23 cellular contexts compared by ENCODE assay signal in the genomic region with DNA sequence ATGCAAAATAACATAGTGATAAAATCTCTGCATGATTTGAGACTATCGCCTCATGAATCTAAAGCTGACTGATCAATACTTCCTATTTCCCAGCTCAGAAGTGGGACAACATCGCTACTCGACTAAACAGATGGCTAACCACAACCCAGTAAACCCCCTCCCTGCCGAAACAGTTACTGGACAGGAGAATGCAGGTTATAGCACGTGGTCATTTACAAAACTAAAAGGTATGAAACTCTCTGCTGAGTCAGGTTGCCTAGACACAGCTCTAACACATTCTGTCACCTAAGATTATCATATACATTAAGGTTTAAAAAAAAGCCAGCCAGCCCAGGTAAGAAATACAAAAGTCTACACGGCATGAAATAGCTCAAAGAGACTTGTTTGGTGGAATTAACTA.
DNase-seq lines count a peak whose midpoint lies in the region; ATAC-seq, FAIRE-seq and TF ChIP-seq lines count a peak whose summit lies in the region.
"Had no signal": no experiment of that assay in that cellular context is flagged by ENCODE, and none has a peak within 500 bp of the region (broad histone marks: within the 10 kb centered on the region; RNA-seq: fewer than 3 reads in every experiment).

No MANE protein-coding gene starts in this region.

- H3K4me2 ChIP-seq in K562 (ENCODE audit: insufficient read depth, low read length) = no peak overlapping the region
- no peak overlapping the region for H3K4me2 ChIP-seq in GM23248 (ENCODE audit: unreplicated experiment)

- H2AFZ ChIP-seq in K562 (ENCODE audit: low read depth, low read length) (no peak overlapping the region), GM23248 (no peak overlapping the region)

- H3K4me3 ChIP-seq in K562 = no peak overlapping the region
- no peak overlapping the region for H3K4me3 ChIP-seq in subcutaneous abdominal adipose tissue (ENCODE audit: low read depth in 1 of 5, low read length in 5 of 5)
- H3K4me3 ChIP-seq in GM23248 = no peak overlapping the region
- H3K4me3 ChIP-seq: right atrium auricular region, upper lobe of right lung had no signal

- H3K27ac ChIP-seq in K562 (ENCODE audit: extremely low read depth, low read depth, low read length) (no peak overlapping the region), subcutaneous abdominal adipose tissue (ENCODE audit: low read depth, low read length) (peak overlapping the region; percentile 11), GM23248 (no peak overlapping the region)
- H3K27ac ChIP-seq: brain microvascular endothelial cell, neutrophil, upper lobe of right lung had no signal

- in situ Hi-C loops in K562 (cut with MboI) (no loop called here), GM23248 (cut with MboI) (no loop called here)

- H3K9me2 ChIP-seq in GM23248 (ENCODE audit: insufficient read depth) = no peaks in the 10 kb centered on the region

- no peak for TF ChIP-seq CTCF in K562 (IDR thresholded peaks at IDR 0.05 in 2 of 3, conservative IDR thresholded peaks at IDR 0.05 in 1 of 3; ENCODE audit: insufficient read depth in 2 of 3, low read depth in 1 of 3, low read length in 3 of 3)

- no peak for TF ChIP-seq RAD21 in K562 (CRISPR knock-in tag; conservative IDR thresholded peaks at IDR 0.05 in 1 of 2, IDR thresholded peaks at IDR 0.05 in 1 of 2)

- peaks cover 23% of the 10 kb centered on the region for H3F3A ChIP-seq in GM23248 (ENCODE audit: insufficient read depth)

- no peak for TF ChIP-seq POLR2A in K562 (conservative IDR thresholded peaks at IDR 0.05)

- BruUV-seq in K562 (replicated peaks; lab: Mats Ljungman, UMichigan) = no TSS peak

- no peak for FAIRE-seq in K562 (lab: Jason Lieb, UNC)
- FAIRE-seq: keratinocyte had no signal

- H3K36me3 ChIP-seq in K562 (ENCODE audit: control insufficient read depth, insufficient read depth, low read length) (peaks cover 13% of the 10 kb centered on the region; the same call in 2 of the 3 replicates), subcutaneous abdominal adipose tissue (ENCODE audit: control insufficient read depth in 5 of 5, insufficient read depth in 5 of 5, low read length in 5 of 5) (peaks cover 0 to 6% (median 4%) of the 10 kb centered on the region in 5 donors), GM23248 (ENCODE audit: low read depth) (no peaks in the 10 kb centered on the region)
- H3K36me3 ChIP-seq: upper lobe of right lung had no signal

- H3K9me3 ChIP-seq in K562 (replicated peaks; ENCODE audit: control insufficient read depth, insufficient read depth, low read depth, low read length) (no peaks in the 10 kb centered on the region), subcutaneous abdominal adipose tissue (ENCODE audit: control insufficient read depth in 5 of 5, low read length in 5 of 5) (no peaks in the 10 kb centered on the region), GM23248 (ENCODE audit: low read depth) (no peaks in the 10 kb centered on the region)
- H3K9me3 ChIP-seq: neutrophil, right atrium auricular region, upper lobe of right lung had no signal

- no peak for DNase-seq in K562 (ENCODE audit: extremely low read depth in 1 of 4, low spot score in 3 of 4)
- DNase-seq in kidney glomerular epithelial cell (lab: John Stamatoyannopoulos, UW) = peak; percentile 45
- no peak for DNase-seq in GM23248
- no peak for DNase-seq in stimulated activated CD4-positive, alpha-beta T cell treated with anti-CD3 and anti-CD28 coated beads, Interleukin-1b, Interleukin-23, amount 100 ng/mL, for 48 hours
- DNase-seq in iPS-NIHi7 (ENCODE audit: extremely low spot score) = no peak
- DNase-seq: activated B cell treated with CpG ODN at 0.5 μM for 24 hours; activated CD8-positive, alpha-beta T cell treated with anti-CD3 and anti-CD28 coated beads for 36 hours; activated naive CD8-positive, alpha-beta T cell treated with anti-CD3 and anti-CD28 coated beads, Interleukin-2, amount 10 ng/mL, durations not matched to agents 7 days and 5 days; activated T-cell treated with anti-CD3 and anti-CD28 coated beads, Interleukin-2, amount 50 U/mL, for 4 hours; brain microvascular endothelial cell; CD8-positive, alpha-beta T cell; Kasumi-1; NCI-H1417; NCI-H524; SHP77; stimulated activated naive CD4-positive, alpha-beta T cell had no signal

- CTCF ChIA-PET in K562 (lab: Yijun Ruan, JAX; ENCODE audit: low intra/inter-chr PET ratio) = no interaction called here

- H3K79me2 ChIP-seq in K562 (ENCODE audit: control insufficient read depth, insufficient read depth, low read length) = peaks cover 81% of the 10 kb centered on the region
- peaks cover 98% of the 10 kb centered on the region for H3K79me2 ChIP-seq in GM23248 (ENCODE audit: insufficient read depth)

- no peak for TF ChIP-seq EP300 in K562 (IDR thresholded peaks at IDR 0.05; ENCODE audit: low read length)

- WGBS in K562 (ENCODE audit: insufficient coverage, low coverage, missing lambda C conversion rate) = 64% methylated on average over 6 of the region's 6 CpGs
- 93 to 96% methylated on average over 6 of the region's 6 CpGs for WGBS in GM23248 (ENCODE audit: low coverage in 1 of 2, low lambda C conversion rate in 2 of 2, missing lambda C conversion rate in 2 of 2), 2 experiments

- H3K27me3 ChIP-seq in K562 (ENCODE audit: control insufficient read depth in 2 of 2, insufficient read depth in 2 of 2, low read length in 2 of 2) (no peaks in the 10 kb centered on the region), subcutaneous abdominal adipose tissue (ENCODE audit: control insufficient read depth in 5 of 5, insufficient read depth in 4 of 5, low read length in 5 of 5) (no peaks in the 10 kb centered on the region), GM23248 (replicated peaks; ENCODE audit: insufficient read depth) (no peaks in the 10 kb centered on the region)
- H3K27me3 ChIP-seq: brain microvascular endothelial cell, neutrophil, right atrium auricular region, upper lobe of right lung had no signal

- no peaks in the 10 kb centered on the region for H3K9me1 ChIP-seq in K562 (ENCODE audit: control insufficient read depth, insufficient read depth, low read length)

- ATAC-seq in HG02870 (IDR thresholded peaks at IDR 0.05; ENCODE audit: unreplicated experiment) (peak; percentile 50), K562 (no peak), GM19452 (IDR thresholded peaks at IDR 0.05; ENCODE audit: unreplicated experiment) (no peak)
- ATAC-seq: activated CD8-positive, alpha-beta T cell treated with anti-CD3 and anti-CD28 coated beads for 36 hours; activated T-cell treated with anti-CD3 and anti-CD28 coated beads, Interleukin-2, amount 50 U/mL, for 4 hours; CD8-positive, alpha-beta T cell; upper lobe of right lung had no signal

- H3K4me1 ChIP-seq in K562 (replicated peaks in 1 of 2; ENCODE audit: control insufficient read depth in 2 of 2, insufficient read depth in 2 of 2, low read length in 2 of 2) (no peaks in the 10 kb centered on the region; a peak in 1 of 5 replicates), subcutaneous abdominal adipose tissue (ENCODE audit: control insufficient read depth in 5 of 5, insufficient read depth in 5 of 5, low read length in 5 of 5) (peaks cover 17 to 52% (median 49%) of the 10 kb centered on the region in 5 donors), GM23248 (ENCODE audit: insufficient read depth) (peaks cover 34% of the 10 kb centered on the region)

- intact Hi-C loops in K562 (cut with micrococcal nuclease) = no loop called here

- no peak overlapping the region for H3K9ac ChIP-seq in K562 (ENCODE audit: insufficient read depth in 1 of 2, low read depth in 2 of 2, low read length in 2 of 2)
- no peak overlapping the region for H3K9ac ChIP-seq in subcutaneous abdominal adipose tissue (ENCODE audit: low read length in 5 of 5)
- H3K9ac ChIP-seq in GM23248 = no peak overlapping the region

- POLR2A ChIA-PET in K562 (lab: Yijun Ruan, JAX) = no interaction called here

- H4K20me1 ChIP-seq in K562 (replicated peaks; ENCODE audit: control insufficient read depth, insufficient read depth, low read length) (peaks cover 28% of the 10 kb centered on the region; the same call in 1 of the 2 replicates), GM23248 (ENCODE audit: insufficient read depth) (peaks cover 8% of the 10 kb centered on the region)

TF ChIP-seq in K562, 482 proteins besides CTCF, POLR2A, EP300 and RAD21:
- TF ChIP-seq, protein P1, sequence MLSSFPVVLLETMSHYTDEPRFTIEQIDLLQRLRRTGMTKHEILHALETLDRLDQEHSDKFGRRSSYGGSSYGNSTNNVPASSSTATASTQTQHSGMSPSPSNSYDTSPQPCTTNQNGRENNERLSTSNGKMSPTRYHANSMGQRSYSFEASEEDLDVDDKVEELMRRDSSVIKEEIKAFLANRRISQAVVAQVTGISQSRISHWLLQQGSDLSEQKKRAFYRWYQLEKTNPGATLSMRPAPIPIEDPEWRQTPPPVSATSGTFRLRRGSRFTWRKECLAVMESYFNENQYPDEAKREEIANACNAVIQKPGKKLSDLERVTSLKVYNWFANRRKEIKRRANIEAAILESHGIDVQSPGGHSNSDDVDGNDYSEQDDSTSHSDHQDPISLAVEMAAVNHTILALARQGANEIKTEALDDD (IDR thresholded peaks at IDR 0.05) = 0 out of 2 replicates have a peak, but pooled peaks have one; percentile 21
- TF ChIP-seq RBM22 (IDR thresholded peaks at IDR 0.05; ENCODE audit: low read depth, low read length, poor library complexity, severe bottlenecking) = no peak
- TF ChIP-seq, protein P2, sequence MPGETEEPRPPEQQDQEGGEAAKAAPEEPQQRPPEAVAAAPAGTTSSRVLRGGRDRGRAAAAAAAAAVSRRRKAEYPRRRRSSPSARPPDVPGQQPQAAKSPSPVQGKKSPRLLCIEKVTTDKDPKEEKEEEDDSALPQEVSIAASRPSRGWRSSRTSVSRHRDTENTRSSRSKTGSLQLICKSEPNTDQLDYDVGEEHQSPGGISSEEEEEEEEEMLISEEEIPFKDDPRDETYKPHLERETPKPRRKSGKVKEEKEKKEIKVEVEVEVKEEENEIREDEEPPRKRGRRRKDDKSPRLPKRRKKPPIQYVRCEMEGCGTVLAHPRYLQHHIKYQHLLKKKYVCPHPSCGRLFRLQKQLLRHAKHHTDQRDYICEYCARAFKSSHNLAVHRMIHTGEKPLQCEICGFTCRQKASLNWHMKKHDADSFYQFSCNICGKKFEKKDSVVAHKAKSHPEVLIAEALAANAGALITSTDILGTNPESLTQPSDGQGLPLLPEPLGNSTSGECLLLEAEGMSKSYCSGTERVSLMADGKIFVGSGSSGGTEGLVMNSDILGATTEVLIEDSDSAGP (CRISPR knock-in tag; IDR thresholded peaks at IDR 0.05) = no peak
